Comparison of ENCODE assay signal across 30 cellular contexts in the genomic region with DNA sequence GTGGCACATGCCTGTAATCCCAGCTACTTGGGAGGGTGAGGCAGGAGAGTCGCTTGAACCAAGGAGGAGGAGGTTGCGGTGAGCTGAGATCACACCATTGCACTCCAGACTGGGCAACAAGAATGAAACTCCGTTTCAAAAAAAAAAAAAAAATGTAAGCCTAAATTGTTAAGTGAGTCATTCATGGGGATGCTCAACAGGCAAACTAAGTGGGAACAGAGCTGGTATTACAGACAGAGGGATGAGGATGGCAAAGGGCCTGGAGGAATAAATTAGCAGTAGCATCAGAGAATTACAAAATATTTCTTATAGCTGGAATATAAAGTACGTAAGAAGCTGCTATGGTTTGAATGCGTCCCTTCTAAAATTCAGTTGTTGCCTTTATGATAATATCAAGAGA.
"Had no signal": no experiment of that assay in that cellular context is flagged by ENCODE, and none has a peak within 500 bp of the region (broad histone marks: within the 10 kb centered on the region; RNA-seq: fewer than 3 reads in every experiment).

No MANE protein-coding gene starts in this region.

- H3K27me3 ChIP-seq: brain microvascular endothelial cell, neutrophil, pancreas, stomach, thyroid gland, upper lobe of left lung, vagina had no signal

- ATAC-seq: activated naive CD4-positive, alpha-beta T cell treated with anti-CD3 and anti-CD28 coated beads, Interleukin-2, amount 50 U/mL, for 72 hours; activated T-cell treated with anti-CD3 and anti-CD28 coated beads, Interleukin-2, amount 50 U/mL, for 72 hours; effector memory CD8-positive, alpha-beta T cell; left colon; pancreas; sciatic nerve; stimulated activated naive B cell treated with anti-CD40 and anti-IgM and Interleukin-4, amounts not matched to agents 10 μg/mL and 1 μg/mL and 100 μg/mL, for 72 hours had no signal

- H3K4me1 ChIP-seq: pancreas, prostate gland, thyroid gland, upper lobe of left lung, vagina had no signal

- H3K4me3 ChIP-seq: pancreas, prostate gland, smooth muscle cell, stomach, thyroid gland, upper lobe of left lung, vagina had no signal

- H3K27me3 Mint-ChIP-seq: effector memory CD8-positive, alpha-beta T cell; naive B cell had no signal

- H3K27ac ChIP-seq: brain microvascular endothelial cell, neutrophil, pancreas, prostate gland, stomach, thyroid gland, upper lobe of left lung, vagina had no signal

- H3K9me3 ChIP-seq: neutrophil, pancreas, prostate gland, thyroid gland, upper lobe of left lung, vagina had no signal

- H3K27ac Mint-ChIP-seq: activated naive CD4-positive, alpha-beta T cell treated with anti-CD3 and anti-CD28 coated beads, Interleukin-2, amount 50 U/mL, for 72 hours; activated T-cell treated with anti-CD3 and anti-CD28 coated beads, Interleukin-2, amount 50 U/mL, for 72 hours; mesothelial cell of epicardium; naive B cell; nephron progenitor cell; stimulated activated naive B cell treated with anti-CD40 and anti-IgM and Interleukin-4, amounts not matched to agents 10 μg/mL and 1 μg/mL and 100 μg/mL, for 72 hours had no signal

- H3K4me1 Mint-ChIP-seq: mesothelial cell of epicardium, nephron progenitor cell had no signal

- H3K4me3 Mint-ChIP-seq: activated T-cell treated with anti-CD3 and anti-CD28 coated beads, Interleukin-2, amount 50 U/mL, for 72 hours; effector memory CD8-positive, alpha-beta T cell; mesothelial cell of epicardium; nephron progenitor cell; stimulated activated naive B cell treated with anti-CD40 and anti-IgM and Interleukin-4, amounts not matched to agents 10 μg/mL and 1 μg/mL and 100 μg/mL, for 72 hours had no signal

- H3K36me3 Mint-ChIP-seq: naive B cell had no signal

- H3K4me2 ChIP-seq: smooth muscle cell had no signal

- DNase-seq: activated CD4-positive, alpha-beta T cell treated with anti-CD3 and anti-CD28 coated beads for 4 hours; activated CD4-positive, alpha-beta T cell treated with anti-CD3 and anti-CD28 coated beads, Interleukin-2, amount 50 U/mL, for 4 hours; activated CD4-positive, CD25-positive, alpha-beta regulatory T cell; activated naive CD4-positive, alpha-beta T cell; activated T-cell treated with anti-CD3 and anti-CD28 coated beads for 4 hours; activated T-cell treated with anti-CD3 and anti-CD28 coated beads, Interleukin-2, amount 50 U/mL, for 72 hours; brain microvascular endothelial cell; cortex of kidney; effector memory CD8-positive, alpha-beta T cell; erythroblast; foreskin melanocyte; left colon; mammary epithelial cell; naive B cell; nephron progenitor cell; pancreas; retina; stimulated activated CD4-positive, alpha-beta T cell treated with anti-CD3 and anti-CD28 coated beads, Interleukin-1b, Interleukin-23, amount 100 ng/mL, for 48 hours; stimulated activated naive B cell treated with anti-CD40 and anti-IgM and Interleukin-4, amounts not matched to agents 10 μg/mL and 1 μg/mL and 100 μg/mL, for 72 hours; stomach; T-helper 1 cell; thyroid gland; upper lobe of left lung had no signal

- H3K36me3 ChIP-seq: brain microvascular endothelial cell, neutrophil, pancreas, prostate gland, stomach, thyroid gland, upper lobe of left lung, vagina had no signal

- H3K9me3 Mint-ChIP-seq: activated naive CD4-positive, alpha-beta T cell treated with anti-CD3 and anti-CD28 coated beads, Interleukin-2, amount 50 U/mL, for 72 hours; activated T-cell treated with anti-CD3 and anti-CD28 coated beads, Interleukin-2, amount 50 U/mL, for 72 hours; effector memory CD8-positive, alpha-beta T cell; stimulated activated naive B cell treated with anti-CD40 and anti-IgM and Interleukin-4, amounts not matched to agents 10 μg/mL and 1 μg/mL and 100 μg/mL, for 72 hours had no signal
